Comparison of ENCODE assay signal across 2 cellular contexts in the genomic region with DNA sequence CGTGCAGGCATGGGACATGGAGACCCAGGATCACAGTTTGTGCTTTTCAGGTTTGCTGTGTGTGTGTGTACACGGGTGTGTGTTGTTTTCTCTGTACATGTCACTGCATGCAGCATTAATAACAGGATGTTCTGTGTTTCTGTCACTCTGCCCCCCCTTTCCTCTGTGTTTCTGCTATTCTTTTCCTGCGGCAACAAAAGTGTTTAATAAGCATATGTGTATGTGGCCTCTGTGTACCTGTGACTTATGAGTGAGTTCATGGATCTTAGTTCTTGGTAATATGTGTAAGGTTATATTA.
A peak's percentile ranks its signal among the peaks of the same experiment; 100 is the strongest.
TF ChIP-seq lines count a peak whose summit lies in the region.

No MANE protein-coding gene starts in this region.

TF ChIP-seq in IMR-90, 13 proteins besides CTCF, POLR2A, EP300 and RAD21:
- TF ChIP-seq, protein P1, sequence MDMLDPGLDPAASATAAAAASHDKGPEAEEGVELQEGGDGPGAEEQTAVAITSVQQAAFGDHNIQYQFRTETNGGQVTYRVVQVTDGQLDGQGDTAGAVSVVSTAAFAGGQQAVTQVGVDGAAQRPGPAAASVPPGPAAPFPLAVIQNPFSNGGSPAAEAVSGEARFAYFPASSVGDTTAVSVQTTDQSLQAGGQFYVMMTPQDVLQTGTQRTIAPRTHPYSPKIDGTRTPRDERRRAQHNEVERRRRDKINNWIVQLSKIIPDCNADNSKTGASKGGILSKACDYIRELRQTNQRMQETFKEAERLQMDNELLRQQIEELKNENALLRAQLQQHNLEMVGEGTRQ (IDR thresholded peaks at IDR 0.05; ENCODE audit: low read depth, low read length), result no peak
- TF ChIP-seq BHLHE40 (IDR thresholded peaks at IDR 0.05; ENCODE audit: low read depth, low read length), result no peak
- no peak for TF ChIP-seq NFE2L2 (IDR thresholded peaks at IDR 0.05; ENCODE audit: low read depth, low read length)
- TF ChIP-seq RCOR1 (IDR thresholded peaks at IDR 0.05; ENCODE audit: insufficient replicate concordance, low read length), result no peak
- no peak for TF ChIP-seq MAFK (IDR thresholded peaks at IDR 0.05; ENCODE audit: low read depth, low read length)
- no peak for TF ChIP-seq SMC3 (IDR thresholded peaks at IDR 0.05; ENCODE audit: low read depth, low read length)
- TF ChIP-seq, protein P2, sequence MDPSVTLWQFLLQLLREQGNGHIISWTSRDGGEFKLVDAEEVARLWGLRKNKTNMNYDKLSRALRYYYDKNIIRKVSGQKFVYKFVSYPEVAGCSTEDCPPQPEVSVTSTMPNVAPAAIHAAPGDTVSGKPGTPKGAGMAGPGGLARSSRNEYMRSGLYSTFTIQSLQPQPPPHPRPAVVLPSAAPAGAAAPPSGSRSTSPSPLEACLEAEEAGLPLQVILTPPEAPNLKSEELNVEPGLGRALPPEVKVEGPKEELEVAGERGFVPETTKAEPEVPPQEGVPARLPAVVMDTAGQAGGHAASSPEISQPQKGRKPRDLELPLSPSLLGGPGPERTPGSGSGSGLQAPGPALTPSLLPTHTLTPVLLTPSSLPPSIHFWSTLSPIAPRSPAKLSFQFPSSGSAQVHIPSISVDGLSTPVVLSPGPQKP (IDR thresholded peaks at IDR 0.05; ENCODE audit: borderline replicate concordance, low read depth, low read length), result no peak
- no peak for TF ChIP-seq FOS (IDR thresholded peaks at IDR 0.05; ENCODE audit: low read depth, low read length)
- no peak for TF ChIP-seq MAZ (IDR thresholded peaks at IDR 0.05; ENCODE audit: borderline replicate concordance, low read depth, low read length)
- TF ChIP-seq CEBPB (IDR thresholded peaks at IDR 0.05; ENCODE audit: low read depth, low read length), result no peak
- no peak for TF ChIP-seq RFX5 (IDR thresholded peaks at IDR 0.05; ENCODE audit: low read depth, low read length)
TF ChIP-seq in IMR-90: peak in this region for 0.

TF ChIP-seq in K562, 482 proteins besides CTCF, POLR2A, EP300 and RAD21:
- no peak for TF ChIP-seq BRCA1 (IDR thresholded peaks at IDR 0.05)
- peak; percentile 4; the same call in 1 of the 2 replicates for TF ChIP-seq BRCA1 (CRISPR knock-in tag; IDR thresholded peaks at IDR 0.05)
- TF ChIP-seq, protein P3, sequence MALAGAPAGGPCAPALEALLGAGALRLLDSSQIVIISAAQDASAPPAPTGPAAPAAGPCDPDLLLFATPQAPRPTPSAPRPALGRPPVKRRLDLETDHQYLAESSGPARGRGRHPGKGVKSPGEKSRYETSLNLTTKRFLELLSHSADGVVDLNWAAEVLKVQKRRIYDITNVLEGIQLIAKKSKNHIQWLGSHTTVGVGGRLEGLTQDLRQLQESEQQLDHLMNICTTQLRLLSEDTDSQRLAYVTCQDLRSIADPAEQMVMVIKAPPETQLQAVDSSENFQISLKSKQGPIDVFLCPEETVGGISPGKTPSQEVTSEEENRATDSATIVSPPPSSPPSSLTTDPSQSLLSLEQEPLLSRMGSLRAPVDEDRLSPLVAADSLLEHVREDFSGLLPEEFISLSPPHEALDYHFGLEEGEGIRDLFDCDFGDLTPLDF (CRISPR knock-in tag; IDR thresholded peaks at IDR 0.05), result no peak
- TF ChIP-seq, protein P4, sequence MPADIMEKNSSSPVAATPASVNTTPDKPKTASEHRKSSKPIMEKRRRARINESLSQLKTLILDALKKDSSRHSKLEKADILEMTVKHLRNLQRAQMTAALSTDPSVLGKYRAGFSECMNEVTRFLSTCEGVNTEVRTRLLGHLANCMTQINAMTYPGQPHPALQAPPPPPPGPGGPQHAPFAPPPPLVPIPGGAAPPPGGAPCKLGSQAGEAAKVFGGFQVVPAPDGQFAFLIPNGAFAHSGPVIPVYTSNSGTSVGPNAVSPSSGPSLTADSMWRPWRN (IDR thresholded peaks at IDR 0.05; ENCODE audit: low read depth), result no peak
- TF ChIP-seq, protein P5, sequence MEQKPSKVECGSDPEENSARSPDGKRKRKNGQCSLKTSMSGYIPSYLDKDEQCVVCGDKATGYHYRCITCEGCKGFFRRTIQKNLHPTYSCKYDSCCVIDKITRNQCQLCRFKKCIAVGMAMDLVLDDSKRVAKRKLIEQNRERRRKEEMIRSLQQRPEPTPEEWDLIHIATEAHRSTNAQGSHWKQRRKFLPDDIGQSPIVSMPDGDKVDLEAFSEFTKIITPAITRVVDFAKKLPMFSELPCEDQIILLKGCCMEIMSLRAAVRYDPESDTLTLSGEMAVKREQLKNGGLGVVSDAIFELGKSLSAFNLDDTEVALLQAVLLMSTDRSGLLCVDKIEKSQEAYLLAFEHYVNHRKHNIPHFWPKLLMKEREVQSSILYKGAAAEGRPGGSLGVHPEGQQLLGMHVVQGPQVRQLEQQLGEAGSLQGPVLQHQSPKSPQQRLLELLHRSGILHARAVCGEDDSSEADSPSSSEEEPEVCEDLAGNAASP (IDR thresholded peaks at IDR 0.05), result no peak
- TF ChIP-seq ZNF316 (IDR thresholded peaks at IDR 0.05), result peak; percentile 35; the same call in 1 of the 2 replicates
- TF ChIP-seq GTF2E2 (tag; IDR thresholded peaks at IDR 0.05), result no peak
- TF ChIP-seq, protein P6, sequence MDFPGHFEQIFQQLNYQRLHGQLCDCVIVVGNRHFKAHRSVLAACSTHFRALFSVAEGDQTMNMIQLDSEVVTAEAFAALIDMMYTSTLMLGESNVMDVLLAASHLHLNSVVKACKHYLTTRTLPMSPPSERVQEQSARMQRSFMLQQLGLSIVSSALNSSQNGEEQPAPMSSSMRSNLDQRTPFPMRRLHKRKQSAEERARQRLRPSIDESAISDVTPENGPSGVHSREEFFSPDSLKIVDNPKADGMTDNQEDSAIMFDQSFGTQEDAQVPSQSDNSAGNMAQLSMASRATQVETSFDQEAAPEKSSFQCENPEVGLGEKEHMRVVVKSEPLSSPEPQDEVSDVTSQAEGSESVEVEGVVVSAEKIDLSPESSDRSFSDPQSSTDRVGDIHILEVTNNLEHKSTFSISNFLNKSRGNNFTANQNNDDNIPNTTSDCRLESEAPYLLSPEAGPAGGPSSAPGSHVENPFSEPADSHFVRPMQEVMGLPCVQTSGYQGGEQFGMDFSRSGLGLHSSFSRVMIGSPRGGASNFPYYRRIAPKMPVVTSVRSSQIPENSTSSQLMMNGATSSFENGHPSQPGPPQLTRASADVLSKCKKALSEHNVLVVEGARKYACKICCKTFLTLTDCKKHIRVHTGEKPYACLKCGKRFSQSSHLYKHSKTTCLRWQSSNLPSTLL (IDR thresholded peaks at IDR 0.05), result no peak
- TF ChIP-seq TRIM24 (IDR thresholded peaks at IDR 0.05), result no peak
